8 cellular contexts compared by ENCODE assay signal in genomic region chr10:124418726-124419501, GRCh38. TPM values are rescaled to one million over a fixed set of nuclear protein-coding genes. Genes with fewer than 3 reads are reported as not detected.
DNase-seq lines count a peak whose midpoint lies in the region; ATAC-seq and TF ChIP-seq lines count a peak whose summit lies in the region.

Gene OAT (minus strand): TSS chr10:124418923. CDS start chr10:124412171, 6,752 bp downstream.

- peak within 1 kb of the TSS; percentile 76 for H3K4me3 ChIP-seq in AG10803 (ENCODE audit: low read length)

- TF ChIP-seq CTCF in AG10803 (conservative IDR thresholded peaks at IDR 0.05; ENCODE audit: low read length), result 0 out of 2 replicates have a peak, but pooled peaks have one; percentile 2

- ATAC-seq in GM19043 (IDR thresholded peaks at IDR 0.05; ENCODE audit: low read depth, unreplicated experiment) (peak; percentile 97), HG03354 (IDR thresholded peaks at IDR 0.05; ENCODE audit: poor library complexity, severe bottlenecking, unreplicated experiment) (peak; percentile 98)

- DNase-seq in AG10803 (ENCODE audit: low read depth), result peak; percentile 92
- DNase-seq in NCI-H460 (ENCODE audit: extremely low read depth, low read depth), result peak; percentile 95
- DNase-seq in activated CD4-positive, alpha-beta T cell treated with anti-CD3 and anti-CD28 coated beads for 1 hour, result peak; percentile 93
- peak; percentile 76 for DNase-seq in cerebellar nuclear complex (lab: John Stamatoyannopoulos, UW)
- DNase-seq in islet precursor cell, result peak; percentile 99
- DNase-seq in stimulated activated CD4-positive, alpha-beta T cell treated with anti-CD3 and anti-CD28 coated beads, Interleukin-12 subunit alpha, Interleukin-12 subunit beta, amount 100 ng/mL, for 4 hours, result peak; percentile 95

RNA-seq across cellular contexts. Expression of gene OAT, which starts in this region (rescaled TPM):
- 71.9 and 83.7 TPM in 2 replicates for total RNA-seq in NCI-H460 (2014; rRNA removed; shearing (Covaris generic))
- 73.5 and 103 TPM in 2 replicates for polyA plus RNA-seq in NCI-H460 (2014; cell fraction: nucleus; rRNA removed)

Comparison
In these comparisons a context has a peak if more than half of its experiments do, and no peak if none do; other contexts are left out.
1. Peak in every context shown above with its lines: DNase-seq, ATAC-seq and H3K4me3 ChIP-seq.